ENCODE assay signal across 15 cellular contexts in the genomic region with DNA sequence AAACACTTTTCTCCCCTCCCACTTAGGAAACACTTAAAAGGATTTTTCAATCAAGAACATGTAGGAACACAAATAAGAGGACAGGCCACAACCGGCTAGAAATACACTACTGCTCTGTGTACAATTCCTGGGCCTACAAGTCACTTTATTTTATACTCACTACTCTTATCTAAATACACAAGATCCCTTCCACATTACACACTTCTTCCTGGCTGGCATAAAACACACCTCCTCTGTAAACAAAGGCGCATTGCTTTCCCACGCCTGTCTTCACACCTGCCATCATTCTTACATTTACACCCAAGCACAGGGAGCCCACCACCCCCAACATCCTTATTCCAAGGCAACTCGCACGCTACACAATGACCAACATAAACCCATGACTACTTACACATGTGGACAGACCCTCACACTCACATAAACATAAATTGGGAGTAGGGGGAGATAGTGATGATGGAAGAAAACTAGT. TPM values are rescaled to one million over a fixed set of nuclear protein-coding genes. Genes with fewer than 3 reads are reported as not detected.
DNase-seq lines count a peak whose midpoint lies in the region; TF ChIP-seq lines count a peak whose summit lies in the region.
"Had no signal": no experiment of that assay in that cellular context is flagged by ENCODE, and none has a peak within 500 bp of the region (broad histone marks: within the 10 kb centered on the region; RNA-seq: fewer than 3 reads in every experiment).

No MANE protein-coding gene starts in this region.

- H3K9me3 Mint-ChIP-seq in endodermal cell (no peaks in the 10 kb centered on the region), osteocyte (ENCODE audit: unreplicated experiment) (no peaks in the 10 kb centered on the region)
- H3K9me3 Mint-ChIP-seq: IgD-negative memory B cell; naive thymus-derived CD8-positive, alpha-beta T cell had no signal

- peaks cover 0 to 9% (median 7%) of the 10 kb centered on the region in 11 experiments; a peak in 21 of 22 replicates for H3K36me3 ChIP-seq in BLaER1 treated with 17β-estradiol and CSF1 and Interleukin-3, amounts not matched to agents 10 nM and 100 nM
- peaks cover 9% of the 10 kb centered on the region for H3K36me3 ChIP-seq in endodermal cell (ENCODE audit: control insufficient read depth, insufficient read depth, low read length)

- H3K4me2 ChIP-seq in BLaER1 treated with 17β-estradiol and CSF1 and Interleukin-3, amounts not matched to agents 10 nM and 100 nM: peak overlapping the region in 8 of 11 experiments; percentile 1 to 87 (median 66); a peak in 13 of 22 replicates

- peak overlapping the region; percentile 11 for H3K27ac Mint-ChIP-seq in endodermal cell
- peak overlapping the region; percentile 96 for H3K27ac Mint-ChIP-seq in osteocyte (ENCODE audit: unreplicated experiment)
- H3K27ac Mint-ChIP-seq: IgD-negative memory B cell had no signal

- no peak overlapping the region for H3K4me3 ChIP-seq in BLaER1 treated with 17β-estradiol and CSF1 and Interleukin-3, amounts not matched to agents 10 nM and 100 nM
- no peak overlapping the region for H3K4me3 ChIP-seq in endodermal cell (ENCODE audit: low read length)

- peaks cover 0 to 7% (median 0%) of the 10 kb centered on the region in 11 experiments; a peak in 5 of 22 replicates for H3K9me3 ChIP-seq in BLaER1 treated with 17β-estradiol and CSF1 and Interleukin-3, amounts not matched to agents 10 nM and 100 nM (replicated peaks in 1 of 11)
- no peaks in the 10 kb centered on the region for H3K9me3 ChIP-seq in endodermal cell (ENCODE audit: control insufficient read depth, low read length)

- H3K36me3 Mint-ChIP-seq in endodermal cell (ENCODE audit: low read depth) (peaks cover 7% of the 10 kb centered on the region), osteocyte (ENCODE audit: unreplicated experiment) (peaks cover 8% of the 10 kb centered on the region)
- H3K36me3 Mint-ChIP-seq: IgD-negative memory B cell; naive thymus-derived CD8-positive, alpha-beta T cell had no signal

- H4K20me1 ChIP-seq in BLaER1 treated with 17β-estradiol and CSF1 and Interleukin-3, amounts not matched to agents 10 nM and 100 nM: peaks cover 8 to 10% (median 9%) of the 10 kb centered on the region in 11 experiments; a peak in 18 of 22 replicates

- H3K4me3 Mint-ChIP-seq in endodermal cell (no peak overlapping the region), osteocyte (ENCODE audit: unreplicated experiment) (peak overlapping the region; percentile 2)
- H3K4me3 Mint-ChIP-seq: CD14-positive monocyte; naive thymus-derived CD8-positive, alpha-beta T cell had no signal

- peak overlapping the region in 3 of 11 experiments; percentile 17 to 31 (median 18); a peak in 3 of 22 replicates for H3K27ac ChIP-seq in BLaER1 treated with 17β-estradiol and CSF1 and Interleukin-3, amounts not matched to agents 10 nM and 100 nM
- H3K27ac ChIP-seq in endodermal cell (ENCODE audit: low read depth, low read length): no peak overlapping the region

- H3K9ac ChIP-seq in BLaER1 treated with 17β-estradiol and CSF1 and Interleukin-3, amounts not matched to agents 10 nM and 100 nM: peak overlapping the region in 1 of 11 experiments; percentile 10; a peak in 1 of 22 replicates
- no peak overlapping the region for H3K9ac ChIP-seq in endodermal cell (ENCODE audit: extremely low read depth, low read length, poor library complexity, severe bottlenecking)

- peak; percentile 46 for DNase-seq in M059J (ENCODE audit: low read depth)
- no peak for DNase-seq in endodermal cell
- no peak for DNase-seq in osteocyte (ENCODE audit: extremely low spot score, unreplicated experiment)
- DNase-seq in NCI-H2227 (lab: John Stamatoyannopoulos, UW; ENCODE audit: unreplicated experiment): no peak
- DNase-seq in activated T-cell treated with anti-CD3 and anti-CD28 coated beads, Interleukin-2, amount 50 U/mL, for 48 hours: no peak
- no peak for DNase-seq in ecto neural progenitor cell (ENCODE audit: low spot score)
- no peak for DNase-seq in CD1c-positive myeloid dendritic cell (ENCODE audit: extremely low spot score)
- DNase-seq: activated CD4-positive, alpha-beta T cell treated with anti-CD3 and anti-CD28 coated beads for 4 hours; effector memory CD4-positive, alpha-beta T cell; naive thymus-derived CD8-positive, alpha-beta T cell; SIG-M5; stimulated activated naive CD4-positive, alpha-beta T cell treated with Interleukin-2 at 50 U/mL for 16 hours had no signal

- no peaks in the 10 kb centered on the region for H3K27me3 ChIP-seq in BLaER1 treated with 17β-estradiol and CSF1 and Interleukin-3, amounts not matched to agents 10 nM and 100 nM
- H3K27me3 ChIP-seq in endodermal cell (ENCODE audit: control insufficient read depth, insufficient read depth, low read length, poor library complexity, severe bottlenecking): no peaks in the 10 kb centered on the region

- H3K4me1 Mint-ChIP-seq in endodermal cell (peaks cover 37% of the 10 kb centered on the region), osteocyte (ENCODE audit: unreplicated experiment) (peaks cover 70% of the 10 kb centered on the region)

- H3K27me3 Mint-ChIP-seq in endodermal cell (ENCODE audit: insufficient read depth) (no peaks in the 10 kb centered on the region), osteocyte (ENCODE audit: unreplicated experiment) (no peaks in the 10 kb centered on the region)
- H3K27me3 Mint-ChIP-seq: naive thymus-derived CD8-positive, alpha-beta T cell had no signal

- 91% methylated on average over 1 to 3 of the region's 5 CpGs for WGBS in endodermal cell (ENCODE audit: insufficient coverage in 1 of 2, insufficient read length in 1 of 2), 2 experiments

- no peak for TF ChIP-seq CTCF in endodermal cell (conservative IDR thresholded peaks at IDR 0.05)
- TF ChIP-seq CTCF in osteocyte (IDR thresholded peaks at IDR 0.05): no peak

- peaks cover 27 to 86% (median 62%) of the 10 kb centered on the region in 10 experiments for H3K4me1 ChIP-seq in BLaER1 treated with 17β-estradiol and CSF1 and Interleukin-3, amounts not matched to agents 10 nM and 100 nM
- peaks cover 5% of the 10 kb centered on the region for H3K4me1 ChIP-seq in endodermal cell (ENCODE audit: control insufficient read depth, insufficient read depth, low read length)

RNA-seq across cellular contexts. Expression of gene IER3, which starts 4.0 kb away (rescaled TPM):
- total RNA-seq in M059J (2014; rRNA removed; shearing (Covaris generic)): 348 and 388 TPM in 2 replicates
- total RNA-seq in endodermal cell (100 to 1,000 TPM; 102 to 136 TPM), osteocyte (395 and 418 TPM in 2 replicates)
- 51.3 TPM for polyA plus RNA-seq in endodermal cell (2013, experiment 1 of 2)
- polyA plus RNA-seq in endodermal cell (2013, experiment 2 of 2): 74.4 TPM

RNA-seq across cellular contexts. Expression of gene FLOT1, which starts 5.8 kb away (rescaled TPM):
- 194 and 244 TPM in 2 replicates for total RNA-seq in M059J (2014; rRNA removed; shearing (Covaris generic))
- total RNA-seq in endodermal cell (100 to 1,000 TPM; 121 to 141 TPM), osteocyte (86.8 and 88.1 TPM in 2 replicates)
- 119 TPM for polyA plus RNA-seq in endodermal cell (2013, experiment 1 of 2)
- polyA plus RNA-seq in endodermal cell (2013, experiment 2 of 2): 111 TPM

RNA-seq across cellular contexts. Expression of gene TUBB, which starts 28.2 kb away (rescaled TPM):
- total RNA-seq in M059J (2014; rRNA removed; shearing (Covaris generic)): 1,768 and 1,968 TPM in 2 replicates
- total RNA-seq in endodermal cell: 1,000 to 10,000 TPM; 1,504 to 1,815 TPM
- polyA plus RNA-seq in endodermal cell (2013, experiment 1 of 2): 2,363 TPM
- polyA plus RNA-seq in endodermal cell (2013, experiment 2 of 2): 2,162 TPM
- 725 and 729 TPM in 2 replicates for total RNA-seq in osteocyte

RNA-seq across cellular contexts. Expression of gene MDC1, which starts 31.3 kb away (rescaled TPM):
- 9.9 and 10.9 TPM in 2 replicates for total RNA-seq in M059J (2014; rRNA removed; shearing (Covaris generic))
- total RNA-seq in endodermal cell (10 to 100 TPM; 79.0 to 95.1 TPM), osteocyte (37.7 and 40.1 TPM in 2 replicates)
- polyA plus RNA-seq in endodermal cell (2013, experiment 1 of 2): 80.0 TPM
- polyA plus RNA-seq in endodermal cell (2013, experiment 2 of 2): 74.0 TPM

RNA-seq across cellular contexts. Expression of gene NRM, which starts 57.6 kb away (rescaled TPM):
- total RNA-seq in M059J (2014; rRNA removed; shearing (Covaris generic)): 36.3 and 38.2 TPM in 2 replicates
- total RNA-seq in endodermal cell (10 to 100 TPM; 37.1 TPM), osteocyte (28.1 and 31.5 TPM in 2 replicates)
- polyA plus RNA-seq in endodermal cell (2013, experiment 1 of 2): 72.2 TPM
- polyA plus RNA-seq in endodermal cell (2013, experiment 2 of 2): 59.2 TPM
